ENCODE assay signal across 3 cellular contexts in the genomic region with DNA sequence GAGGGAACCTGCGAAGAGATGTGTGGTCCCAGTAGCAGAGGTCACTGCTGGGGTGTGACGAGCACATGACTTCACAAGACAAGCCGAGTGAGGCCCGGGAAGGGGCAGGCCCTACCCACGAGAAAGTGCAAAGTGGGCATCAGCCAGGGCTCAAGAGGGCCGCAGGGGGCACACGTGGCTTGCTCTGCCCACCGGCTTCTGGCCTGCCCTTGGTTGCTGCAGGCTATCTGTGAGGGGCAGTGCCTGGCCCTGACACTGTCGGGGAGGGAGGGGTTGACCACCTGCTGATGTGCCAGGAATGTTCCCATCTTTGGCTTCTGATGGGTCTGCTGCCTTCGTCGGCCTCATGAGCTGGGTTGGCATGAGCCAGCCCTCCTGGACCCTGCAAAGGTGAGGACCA.
TF ChIP-seq lines count a peak whose summit lies in the region.

No MANE protein-coding gene starts in this region.

TF ChIP-seq in SK-N-SH treated with all-trans-retinoic acid at 6 μM for 48 hours, 23 proteins besides CTCF, POLR2A, EP300 and RAD21:
- TF ChIP-seq ZNF565 (CRISPR knock-in tag; conservative IDR thresholded peaks at IDR 0.05; ENCODE audit: low read depth) (no peak), TOX (CRISPR knock-in tag; IDR thresholded peaks at IDR 0.05; ENCODE audit: borderline replicate concordance) (no peak), ZNF70 (CRISPR knock-in tag; IDR thresholded peaks at IDR 0.05) (no peak), ESRRG (CRISPR knock-in tag; IDR thresholded peaks at IDR 0.05) (no peak), BACH2 (CRISPR knock-in tag; IDR thresholded peaks at IDR 0.05; ENCODE audit: borderline replicate concordance) (no peak), RARB (CRISPR knock-in tag; IDR thresholded peaks at IDR 0.05) (no peak)
- TF ChIP-seq, protein P1, sequence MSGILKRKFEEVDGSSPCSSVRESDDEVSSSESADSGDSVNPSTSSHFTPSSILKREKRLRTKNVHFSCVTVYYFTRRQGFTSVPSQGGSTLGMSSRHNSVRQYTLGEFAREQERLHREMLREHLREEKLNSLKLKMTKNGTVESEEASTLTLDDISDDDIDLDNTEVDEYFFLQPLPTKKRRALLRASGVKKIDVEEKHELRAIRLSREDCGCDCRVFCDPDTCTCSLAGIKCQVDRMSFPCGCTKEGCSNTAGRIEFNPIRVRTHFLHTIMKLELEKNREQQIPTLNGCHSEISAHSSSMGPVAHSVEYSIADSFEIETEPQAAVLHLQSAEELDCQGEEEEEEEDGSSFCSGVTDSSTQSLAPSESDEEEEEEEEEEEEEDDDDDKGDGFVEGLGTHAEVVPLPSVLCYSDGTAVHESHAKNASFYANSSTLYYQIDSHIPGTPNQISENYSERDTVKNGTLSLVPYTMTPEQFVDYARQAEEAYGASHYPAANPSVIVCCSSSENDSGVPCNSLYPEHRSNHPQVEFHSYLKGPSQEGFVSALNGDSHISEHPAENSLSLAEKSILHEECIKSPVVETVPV (CRISPR knock-in tag; IDR thresholded peaks at IDR 0.05): no peak

TF ChIP-seq in SK-N-SH, 30 proteins besides CTCF, POLR2A, EP300 and RAD21:
- TF ChIP-seq RCOR1 (IDR thresholded peaks at IDR 0.05; ENCODE audit: low read length) (no peak), MEF2A (IDR thresholded peaks at IDR 0.05; ENCODE audit: borderline replicate concordance, low read depth) (no peak), FOXJ3 (CRISPR knock-in tag; IDR thresholded peaks at IDR 0.05) (no peak), FOSL2 (IDR thresholded peaks at IDR 0.05; ENCODE audit: borderline replicate concordance, low read depth) (no peak), NFIC (IDR thresholded peaks at IDR 0.05; ENCODE audit: borderline replicate concordance) (no peak), YY1 (IDR thresholded peaks at IDR 0.05; ENCODE audit: low read depth) (no peak), ELF1 (IDR thresholded peaks at IDR 0.05) (no peak), SMC3 (IDR thresholded peaks at IDR 0.05; ENCODE audit: low read depth, low read length) (no peak), FOXM1 (IDR thresholded peaks at IDR 0.05; ENCODE audit: low read depth) (no peak), SIN3A (IDR thresholded peaks at IDR 0.05; ENCODE audit: borderline replicate concordance, low read depth, low read length) (no peak), TAF1 (IDR thresholded peaks at IDR 0.05; ENCODE audit: borderline replicate concordance, low read depth, low read length) (no peak), GABPA (IDR thresholded peaks at IDR 0.05; ENCODE audit: low read depth) (no peak), TEAD4 (IDR thresholded peaks at IDR 0.05; ENCODE audit: borderline replicate concordance, insufficient read depth) (no peak)
- TF ChIP-seq, protein P2, sequence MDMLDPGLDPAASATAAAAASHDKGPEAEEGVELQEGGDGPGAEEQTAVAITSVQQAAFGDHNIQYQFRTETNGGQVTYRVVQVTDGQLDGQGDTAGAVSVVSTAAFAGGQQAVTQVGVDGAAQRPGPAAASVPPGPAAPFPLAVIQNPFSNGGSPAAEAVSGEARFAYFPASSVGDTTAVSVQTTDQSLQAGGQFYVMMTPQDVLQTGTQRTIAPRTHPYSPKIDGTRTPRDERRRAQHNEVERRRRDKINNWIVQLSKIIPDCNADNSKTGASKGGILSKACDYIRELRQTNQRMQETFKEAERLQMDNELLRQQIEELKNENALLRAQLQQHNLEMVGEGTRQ (IDR thresholded peaks at IDR 0.05; ENCODE audit: borderline replicate concordance, low read depth, low read length): no peak

TF ChIP-seq in K562, 482 proteins besides CTCF, POLR2A, EP300 and RAD21:
- TF ChIP-seq ZNF232 (CRISPR knock-in tag; IDR thresholded peaks at IDR 0.05) (no peak), POLR2G (IDR thresholded peaks at IDR 0.05; ENCODE audit: low read depth, low read length) (peak; percentile 36; the same call in 1 of the 2 replicates)
